Comparison of ENCODE assay signal across 16 cellular contexts in genomic region chr5:23026252-23027170, GRCh38.
DNase-seq lines count a peak whose midpoint lies in the region; ATAC-seq and TF ChIP-seq lines count a peak whose summit lies in the region.
"Had no signal": no experiment of that assay in that cellular context is flagged by ENCODE, and none has a peak within 500 bp of the region (broad histone marks: within the 10 kb centered on the region; RNA-seq: fewer than 3 reads in every experiment).

No MANE protein-coding gene starts in this region.

- H3K14ac ChIP-seq in mesenchymal stem cell (ENCODE audit: low read length in 2 of 2): no peak overlapping the region

- H2AK5ac ChIP-seq in mesenchymal stem cell (ENCODE audit: low read length, severe bottlenecking): no peak overlapping the region

- H3K4me1 ChIP-seq in mesenchymal stem cell (ENCODE audit: control insufficient read depth, insufficient read depth, low read depth, low read length): no peaks in the 10 kb centered on the region
- no peaks in the 10 kb centered on the region for H3K4me1 ChIP-seq in gastrocnemius medialis
- H3K4me1 ChIP-seq: body of pancreas, pancreas had no signal

- H3K27me3 ChIP-seq in mesenchymal stem cell (ENCODE audit: control insufficient read depth in 1 of 2, insufficient read depth in 1 of 2, low read length in 2 of 2) (no peaks in the 10 kb centered on the region), gastrocnemius medialis (no peaks in the 10 kb centered on the region)
- H3K27me3 ChIP-seq: body of pancreas, pancreas had no signal

- no peak overlapping the region for H2BK120ac ChIP-seq in mesenchymal stem cell (ENCODE audit: low read depth, low read length)

- H3K9ac ChIP-seq in mesenchymal stem cell (ENCODE audit: low read length): no peak overlapping the region

- no peak overlapping the region for H3K4ac ChIP-seq in mesenchymal stem cell (ENCODE audit: low read depth in 1 of 2, low read length in 2 of 2)

- no peak overlapping the region for H3K18ac ChIP-seq in mesenchymal stem cell (ENCODE audit: low read depth in 1 of 2, low read length in 2 of 2)

- H3K36me3 ChIP-seq in mesenchymal stem cell (ENCODE audit: control insufficient read depth in 1 of 2, insufficient read depth in 2 of 2, low read depth in 1 of 2, low read length in 2 of 2): no peaks in the 10 kb centered on the region
- H3K36me3 ChIP-seq in gastrocnemius medialis: no peaks in the 10 kb centered on the region
- H3K36me3 ChIP-seq: pancreas had no signal

- ATAC-seq in HG02588 (IDR thresholded peaks at IDR 0.05; ENCODE audit: unreplicated experiment) (no peak), gastrocnemius medialis (no peak)
- ATAC-seq: body of pancreas; naive thymus-derived CD8-positive, alpha-beta T cell; pancreas had no signal

- H2BK5ac ChIP-seq in mesenchymal stem cell (ENCODE audit: low read depth, low read length, poor library complexity, severe bottlenecking): no peak overlapping the region

- H3K79me1 ChIP-seq in mesenchymal stem cell (replicated peaks; ENCODE audit: low read length, poor library complexity, severe bottlenecking): no peaks in the 10 kb centered on the region

- no peak overlapping the region for H2BK12ac ChIP-seq in mesenchymal stem cell (ENCODE audit: low read length in 2 of 2)

- H3K23ac ChIP-seq in mesenchymal stem cell (ENCODE audit: low read length in 2 of 2): no peak overlapping the region

- no peak overlapping the region for H2AFZ ChIP-seq in mesenchymal stem cell (ENCODE audit: low read depth, low read length)

- H4K8ac ChIP-seq in mesenchymal stem cell (ENCODE audit: low read length): peak overlapping the region; percentile 40

- no peak overlapping the region for H4K91ac ChIP-seq in mesenchymal stem cell (ENCODE audit: low read length)

- no peak overlapping the region for H2BK15ac ChIP-seq in mesenchymal stem cell (ENCODE audit: low read depth, poor library complexity, severe bottlenecking)

- no peak for TF ChIP-seq POLR2A in gastrocnemius medialis (IDR thresholded peaks at IDR 0.05)

- H3K9me3 ChIP-seq in mesenchymal stem cell (ENCODE audit: control insufficient read depth, low read length): no peaks in the 10 kb centered on the region
- H3K9me3 ChIP-seq in gastrocnemius medialis: no peaks in the 10 kb centered on the region
- H3K9me3 ChIP-seq: body of pancreas, pancreas had no signal

- no peak for TF ChIP-seq CTCF in fibroblast of mammary gland (conservative IDR thresholded peaks at IDR 0.05; ENCODE audit: control insufficient read depth, insufficient read depth, low read depth, low read length)
- no peak for TF ChIP-seq CTCF in gastrocnemius medialis (IDR thresholded peaks at IDR 0.05 in 4 of 5, conservative IDR thresholded peaks at IDR 0.05 in 1 of 5)

- H3K4me3 ChIP-seq in fibroblast of mammary gland (ENCODE audit: control insufficient read depth, low read depth, low read length): no peak overlapping the region
- H3K4me3 ChIP-seq in mesenchymal stem cell (ENCODE audit: insufficient read depth in 1 of 2, low read depth in 1 of 2, low read length in 2 of 2): no peak overlapping the region
- H3K4me3 ChIP-seq in gastrocnemius medialis: no peak overlapping the region
- H3K4me3 ChIP-seq: body of pancreas, pancreas had no signal

- H3K27ac ChIP-seq in mesenchymal stem cell (ENCODE audit: low read length, poor library complexity, severe bottlenecking) (no peak overlapping the region), gastrocnemius medialis (no peak overlapping the region)
- H3K27ac ChIP-seq: body of pancreas, pancreas, RWPE1 had no signal

- H3K4me2 ChIP-seq in mesenchymal stem cell (ENCODE audit: low read length, poor library complexity, severe bottlenecking): no peak overlapping the region

- intact Hi-C loops in gastrocnemius medialis (cut with DNase I; ENCODE audit: low total_unique reads): no loop called here

- peak; percentile 8 for DNase-seq in HT1080 (ENCODE audit: low read depth)
- peak; percentile 86 for DNase-seq in NCI-H82 (lab: John Stamatoyannopoulos, UW)
- peak; percentile 68 for DNase-seq in fibroblast of mammary gland (ENCODE audit: low read depth)
- peak; percentile 69 for DNase-seq in mesenchymal stem cell
- DNase-seq in NCI-H187 treated with DMSO at 0.1 percent for 48 hours (lab: John Stamatoyannopoulos, UW): no peak
- no peak for DNase-seq in gastrocnemius medialis
- DNase-seq: activated naive CD4-positive, alpha-beta T cell treated with anti-CD3 and anti-CD28 coated beads, Interleukin-2, amount 50 U/mL, for 16 hours; activated T-cell treated with anti-CD3 and anti-CD28 coated beads, Interleukin-2, amount 50 U/mL, for 24 hours; body of pancreas; Kasumi-1; naive thymus-derived CD8-positive, alpha-beta T cell; NCI-H2227 treated with DMSO at 0.1 percent for 48 hours; pancreas; substantia nigra had no signal

- in situ Hi-C loops in gastrocnemius medialis (cut with MboI; ENCODE audit: low sequenced_read_pairs in 4 of 4): no loop called here

- WGBS in mesenchymal stem cell: 59% methylated on average over 4 of the region's 5 CpGs

Comparison
In these comparisons a context has a peak if more than half of its experiments do, and no peak if none do; other contexts are left out.
1. DNase-seq: peak in HT1080 (single experiment), NCI-H82 (single experiment), fibroblast of mammary gland (single experiment) and mesenchymal stem cell (single experiment); none in NCI-H187 treated with DMSO at 0.1 percent for 48 hours (single experiment) and gastrocnemius medialis (0 of 2).